In the genomic region with DNA sequence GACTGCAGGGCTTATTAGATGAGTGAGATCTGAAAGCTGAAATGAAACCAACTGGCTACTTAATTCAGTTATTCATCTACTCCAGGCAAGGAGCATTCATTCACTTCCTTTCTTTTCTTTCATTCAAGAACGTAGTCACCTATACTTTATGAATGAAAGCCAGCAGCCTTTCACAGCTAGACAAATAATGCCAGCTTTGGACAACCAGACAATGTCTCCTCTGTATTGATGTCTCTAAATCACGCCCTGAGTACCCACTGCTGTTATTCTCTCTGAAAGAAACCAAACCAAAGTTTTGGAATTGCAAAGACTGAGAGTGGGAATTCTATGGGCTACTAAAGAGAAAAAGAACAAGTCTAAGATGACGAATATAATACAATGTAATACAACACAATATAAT, we compare ENCODE assay signal across 29 cellular contexts.
"Had no signal": no experiment of that assay in that cellular context is flagged by ENCODE, and none has a peak within 500 bp of the region (broad histone marks: within the 10 kb centered on the region; RNA-seq: fewer than 3 reads in every experiment).

No MANE protein-coding gene starts in this region.

- H3K4me1 ChIP-seq: ascending aorta, breast epithelium, colonic mucosa, esophagus squamous epithelium, gastroesophageal sphincter had no signal

- H3K9me3 ChIP-seq: ascending aorta, colonic mucosa had no signal

- H3K36me3 ChIP-seq: ascending aorta, breast epithelium, cardiac muscle cell, colonic mucosa, esophagus squamous epithelium, gastroesophageal sphincter had no signal

- H3K27me3 ChIP-seq: ascending aorta, breast epithelium, cardiac muscle cell, colonic mucosa, gastroesophageal sphincter had no signal

- H3K4me3 ChIP-seq: ascending aorta, breast epithelium, cardiac muscle cell, colonic mucosa, esophagus squamous epithelium, gastroesophageal sphincter had no signal

- FAIRE-seq: endometrium, endothelial cell of umbilical vein, TTC549 had no signal

- DNase-seq: activated CD4-positive, alpha-beta memory T cell treated with anti-CD3 and anti-CD28 coated beads, Interleukin-2, amount 10 ng/mL, durations not matched to agents 7 days and 5 days; activated CD4-positive, alpha-beta T cell treated with anti-CD3 and anti-CD28 coated beads for 1 hour; activated CD4-positive, alpha-beta T cell treated with anti-CD3 and anti-CD28 coated beads for 4 hours; activated CD4-positive, alpha-beta T cell treated with anti-CD3 and anti-CD28 coated beads, Interleukin-2, amount 10 ng/mL, durations not matched to agents 7 days and 5 days; activated CD4-positive, alpha-beta T cell treated with anti-CD3 and anti-CD28 coated beads, Interleukin-2, amount 50 U/mL, for 4 hours; activated CD8-positive, alpha-beta memory T cell treated with anti-CD3 and anti-CD28 coated beads, Interleukin-2, amount 50 U/mL, for 48 hours; activated gamma-delta T cell; activated naive CD4-positive, alpha-beta T cell; activated naive CD4-positive, alpha-beta T cell treated with anti-CD3 and anti-CD28 coated beads, Interleukin-2, amount 10 ng/mL, durations not matched to agents 7 days and 5 days; activated naive CD8-positive, alpha-beta T cell treated with anti-CD3 and anti-CD28 coated beads, Interleukin-2, amount 10 ng/mL, durations not matched to agents 7 days and 5 days; activated T-cell treated with anti-CD3 and anti-CD28 coated beads for 4 hours; activated T-cell treated with anti-CD3 and anti-CD28 coated beads, Interleukin-2, amount 50 U/mL, for 24 hours; activated T-cell treated with anti-CD3 and anti-CD28 coated beads, Interleukin-2, amount 50 U/mL, for 72 hours; central memory CD4-positive, alpha-beta T cell; cerebellar nuclear complex; colonic mucosa; effector CD8-positive, alpha-beta T cell; esophagus squamous epithelium; foreskin melanocyte; T-helper 2 cell had no signal

- H3K27ac ChIP-seq: ascending aorta, breast epithelium, cardiac muscle cell, colonic mucosa, epithelial cell of prostate, esophagus squamous epithelium, gastroesophageal sphincter, VCaP had no signal
